Comparison of ENCODE assay signal across 8 cellular contexts in the genomic region with DNA sequence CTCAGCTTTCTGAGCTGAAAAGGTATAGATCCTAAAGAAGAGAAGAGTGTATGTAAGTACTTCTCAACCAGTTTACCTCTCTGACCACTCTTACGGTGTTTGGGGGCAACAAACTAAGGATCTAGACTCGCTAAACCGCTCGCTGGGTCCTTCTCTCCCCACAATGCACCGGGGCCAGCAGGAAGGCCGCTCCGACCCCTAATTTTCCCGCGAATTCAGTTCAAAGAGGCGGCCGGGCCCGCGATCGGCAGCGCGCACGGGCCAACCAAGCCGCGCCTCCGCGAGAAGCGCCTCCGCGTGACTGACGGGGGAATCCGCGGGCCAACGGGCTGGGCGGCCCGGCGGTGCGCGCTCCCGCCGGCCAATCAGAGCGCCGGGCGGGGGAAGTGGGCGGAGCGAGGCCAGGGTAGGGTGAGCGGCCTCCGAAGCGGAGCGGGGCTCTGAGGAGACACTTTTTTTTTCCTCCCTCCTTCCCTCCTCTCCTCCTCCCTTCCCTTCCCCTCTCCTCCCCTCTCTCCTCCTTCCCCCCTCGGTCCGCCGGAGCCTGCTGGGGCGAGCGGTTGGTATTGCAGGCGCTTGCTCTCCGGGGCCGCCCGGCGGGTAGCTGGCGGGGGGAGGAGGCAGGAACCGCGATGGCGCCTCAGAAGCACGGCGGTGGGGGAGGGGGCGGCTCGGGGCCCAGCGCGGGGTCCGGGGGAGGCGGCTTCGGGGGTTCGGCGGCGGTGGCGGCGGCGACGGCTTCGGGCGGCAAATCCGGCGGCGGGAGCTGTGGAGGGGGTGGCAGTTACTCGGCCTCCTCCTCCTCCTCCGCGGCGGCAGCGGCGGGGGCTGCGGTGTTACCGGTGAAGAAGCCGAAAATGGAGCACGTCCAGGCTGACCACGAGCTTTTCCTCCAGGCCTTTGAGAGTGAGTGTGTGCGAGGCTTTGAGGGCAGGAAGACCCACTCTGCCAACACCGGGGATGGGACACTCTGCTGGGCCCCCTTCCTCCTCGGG. TPM values are rescaled to one million over a fixed set of nuclear protein-coding genes. Genes with fewer than 3 reads are reported as not detected.
DNase-seq lines count a peak whose midpoint lies in the region; ATAC-seq and TF ChIP-seq lines count a peak whose summit lies in the region.
"Not testable (repeated sequence)": the region's sequence is repeated elsewhere in the genome, so short reads cannot be mapped to it uniquely, and the experiment has no call there.

A gene (plus strand): TSS at position 393 of the 995 bp plus-strand sequence. CDS start 240 bp downstream, at position 633.

- H3K36me3 ChIP-seq in BLaER1 = peaks cover 18% of the 10 kb centered on the region
- H3K36me3 ChIP-seq in colonic mucosa = not testable (repeated sequence)

- H3K27me3 ChIP-seq in BLaER1, colonic mucosa: not testable (repeated sequence)

- H3K4me3 ChIP-seq in BLaER1 (peak within 1 kb of the TSS; percentile 76), colonic mucosa (peak within 1 kb of the TSS; percentile 68)

- intact Hi-C loops in colonic mucosa (cut with DNase I) = not testable (repeated sequence)

- DNase-seq in NCI-H526 treated with DMSO at 0.1 percent for 48 hours (lab: John Stamatoyannopoulos, UW) = peak; percentile 77
- DNase-seq in activated CD4-positive, alpha-beta T cell treated with anti-CD3 and anti-CD28 coated beads for 48 hours = peak; percentile 90
- DNase-seq in colonic mucosa = peak; percentile 88
- DNase-seq in left kidney (ENCODE audit: low read depth, low spot score) = peak; percentile 98
- DNase-seq in stimulated activated CD4-positive, alpha-beta T cell treated with anti-CD3 and anti-CD28 coated beads, Interleukin-1b, Interleukin-23, amount 100 ng/mL, for 24 hours (ENCODE audit: low read depth in 4 of 4, low spot score in 1 of 4) = peak; percentile 60 to 79 (median 68)

- not testable (repeated sequence) for TF ChIP-seq CTCF in colonic mucosa (IDR thresholded peaks at IDR 0.05)

- peaks cover 38% of the 10 kb centered on the region for H4K20me1 ChIP-seq in BLaER1

- H3K27ac ChIP-seq in BLaER1 (peak within 1 kb of the TSS; percentile 85), colonic mucosa (peak within 1 kb of the TSS; percentile 85)

- H3K9ac ChIP-seq in BLaER1 (peak within 1 kb of the TSS; percentile 85), colonic mucosa (ENCODE audit: low read depth in 2 of 2, low read length in 2 of 2) (peak within 1 kb of the TSS; percentile 46 to 68)

- peaks cover 21% of the 10 kb centered on the region for H3K4me1 ChIP-seq in BLaER1
- not testable (repeated sequence) for H3K4me1 ChIP-seq in colonic mucosa

- not testable (repeated sequence) for H3K9me3 ChIP-seq in BLaER1, colonic mucosa

- peak; percentile 94 for ATAC-seq in GM19351 (IDR thresholded peaks at IDR 0.05; ENCODE audit: unreplicated experiment)
- peak; percentile 94 for ATAC-seq in HG03460 (IDR thresholded peaks at IDR 0.05; ENCODE audit: unreplicated experiment)

- peak within 1 kb of the TSS; percentile 73 for H3K4me2 ChIP-seq in BLaER1

RNA-seq across cellular contexts. Expression of the gene that starts here (rescaled TPM):
- total RNA-seq in colonic mucosa = 10 to 100 TPM; 27.7 to 29.4 TPM

Comparison
In these comparisons a context has a peak if more than half of its experiments do, and no peak if none do; other contexts are left out.
1. Peak in every context shown above with its lines: DNase-seq, ATAC-seq, H3K4me3 ChIP-seq and H3K27ac ChIP-seq.